1 cellular context compared by ENCODE assay signal in genomic region chr12:117063162-117063911, GRCh38.
TF ChIP-seq lines count a peak whose summit lies in the region.

No MANE protein-coding gene starts in this region.

TF ChIP-seq in GM23338, 12 proteins besides CTCF, POLR2A, EP300 and RAD21 (continued from another document):
- TF ChIP-seq NANOG (IDR thresholded peaks at IDR 0.05; ENCODE audit: borderline replicate concordance) (no peak), EZH2phosphoT487 (IDR thresholded peaks at IDR 0.05; ENCODE audit: unreplicated experiment) (no peak), ZNF462 (CRISPR knock-in tag; IDR thresholded peaks at IDR 0.05) (no peak), ETS1 (IDR thresholded peaks at IDR 0.05) (no peak), ZNF331 (CRISPR knock-in tag; IDR thresholded peaks at IDR 0.05; ENCODE audit: low read depth) (no peak), STAT1 (IDR thresholded peaks at IDR 0.05; ENCODE audit: unreplicated experiment) (no peak)
